7 cellular contexts compared by ENCODE assay signal in genomic region chr1:218257371-218257770, GRCh38.
"Had no signal": no experiment of that assay in that cellular context is flagged by ENCODE, and none has a peak within 500 bp of the region (broad histone marks: within the 10 kb centered on the region; RNA-seq: fewer than 3 reads in every experiment).

No MANE protein-coding gene starts in this region.

- FAIRE-seq: H1, H54, HTR-8/SVneo had no signal

- DNase-seq: H9, HCEC 1CT, KBM-7 had no signal

- ATAC-seq: GM23338 had no signal

- H3K4me3 ChIP-seq: GM23338 had no signal

- H3K4me2 ChIP-seq: GM23338 had no signal
